13 cellular contexts compared by ENCODE assay signal in genomic region chr3:42819351-42819965, GRCh38. TPM values are rescaled to one million over a fixed set of nuclear protein-coding genes. Genes with fewer than 3 reads are reported as not detected.
DNase-seq lines count a peak whose midpoint lies in the region; ATAC-seq and TF ChIP-seq lines count a peak whose summit lies in the region.
"Had no signal": no experiment of that assay in that cellular context is flagged by ENCODE, and none has a peak within 500 bp of the region (broad histone marks: within the 10 kb centered on the region; RNA-seq: fewer than 3 reads in every experiment).

No MANE protein-coding gene starts in this region.

- no peak overlapping the region for H3K4me2 ChIP-seq in GM23338

- intact Hi-C loops in MCF 10A (cut with micrococcal nuclease) = no loop called here

- POLR2A ChIA-PET in MCF 10A (lab: Yijun Ruan, JAX) = interaction anchor here (0.6 to 7.8 kb wide), 5 partner anchors 13 to 628 kb away, joined by 3 to 104 read pairs (median 4); partner anchors contain the start of genes ACKR2, HIGD1A and SS18L2

- CTCF ChIA-PET in MCF 10A (lab: Yijun Ruan, JAX) = interaction anchor here (0.6 to 1.8 kb wide), 11 partner anchors 11 to 380 kb away, joined by 3 to 5 read pairs (median 3); no protein-coding TSS in a partner anchor

- no peak overlapping the region for H3K4me3 Mint-ChIP-seq in GM23338
- no peak overlapping the region for H3K4me3 Mint-ChIP-seq in MCF 10A (ENCODE audit: unreplicated experiment)
- H3K4me3 Mint-ChIP-seq in nephron = no peak overlapping the region
- H3K4me3 Mint-ChIP-seq: CD8-positive, alpha-beta T cell; T-helper 1 cell treated with Interleukin-12 subunit alpha and Interleukin-12 subunit beta and Interleukin-4 antibody, amounts not matched to agents 30 μg/mL and 1 μg/mL, for 36 hours had no signal

- no peaks in the 10 kb centered on the region for H3K79me2 ChIP-seq in GM23338 (replicated peaks; ENCODE audit: insufficient read depth)

- no peaks in the 10 kb centered on the region for H3K9me2 ChIP-seq in GM23338 (ENCODE audit: insufficient read depth)

- ATAC-seq in GM23338 (peak; percentile 93), omental fat pad (ENCODE audit: low FRiP score) (no peak)
- ATAC-seq: CD8-positive, alpha-beta T cell had no signal

- H3K27me3 Mint-ChIP-seq in GM23338 (ENCODE audit: insufficient read depth, low read depth, poor library complexity) (peaks cover 4% of the 10 kb centered on the region), MCF 10A (ENCODE audit: insufficient read depth, unreplicated experiment) (no peaks in the 10 kb centered on the region), nephron (ENCODE audit: low read depth) (no peaks in the 10 kb centered on the region)

- H3K9me3 Mint-ChIP-seq in GM23338 (no peaks in the 10 kb centered on the region; the same call in 2 of the 3 replicates), MCF 10A (ENCODE audit: unreplicated experiment) (no peaks in the 10 kb centered on the region), nephron (no peaks in the 10 kb centered on the region)
- H3K9me3 Mint-ChIP-seq: CD8-positive, alpha-beta T cell; T-helper 1 cell treated with Interleukin-12 subunit alpha and Interleukin-12 subunit beta and Interleukin-4 antibody, amounts not matched to agents 30 μg/mL and 1 μg/mL, for 36 hours had no signal

- BruUV-seq in MCF 10A (replicated peaks; lab: Mats Ljungman, UMichigan) = no TSS peak

- no peak; a peak in 1 of 4 replicates for TF ChIP-seq CTCF in GM23338 (conservative IDR thresholded peaks at IDR 0.05; ENCODE audit: low read depth in 2 of 2)
- TF ChIP-seq CTCF in MCF 10A (IDR thresholded peaks at IDR 0.05; ENCODE audit: unreplicated experiment) = no peak
- no peak for TF ChIP-seq CTCF in nephron (IDR thresholded peaks at IDR 0.05; ENCODE audit: unreplicated experiment in 3 of 3)
- no peak for TF ChIP-seq CTCF in omental fat pad (IDR thresholded peaks at IDR 0.05)

- H3K4me1 Mint-ChIP-seq in GM23338 = peaks cover 8% of the 10 kb centered on the region; the same call in 2 of the 3 replicates
- H3K4me1 Mint-ChIP-seq in MCF 10A (ENCODE audit: insufficient read depth, unreplicated experiment) = peaks cover 38% of the 10 kb centered on the region
- H3K4me1 Mint-ChIP-seq in nephron = no peaks in the 10 kb centered on the region

- H3K27me3 ChIP-seq in GM23338 (ENCODE audit: insufficient read depth) = no peaks in the 10 kb centered on the region
- H3K27me3 ChIP-seq: esophagus muscularis mucosa had no signal

- DNase-seq in GM23338 (ENCODE audit: low spot score) = peak; percentile 67
- DNase-seq in NCI-H510A (lab: John Stamatoyannopoulos, UW) = peak; percentile 70
- DNase-seq in MCF 10A (ENCODE audit: unreplicated experiment) = peak; percentile 58
- DNase-seq in germinal center (ENCODE audit: low spot score) = no peak
- no peak for DNase-seq in NOMO-1 (lab: John Stamatoyannopoulos, UW; ENCODE audit: unreplicated experiment in 2 of 2)
- DNase-seq in stimulated activated CD4-positive, alpha-beta T cell treated with anti-CD3 and anti-CD28 coated beads, Interleukin-1b, Interleukin-23, amount 100 ng/mL, for 48 hours = no peak
- DNase-seq in omental fat pad (ENCODE audit: low spot score) = no peak
- DNase-seq: CD8-positive, alpha-beta T cell had no signal

- no peak overlapping the region for H3K27ac Mint-ChIP-seq in GM23338
- no peak overlapping the region for H3K27ac Mint-ChIP-seq in MCF 10A (ENCODE audit: low read depth, unreplicated experiment)
- H3K27ac Mint-ChIP-seq in nephron = peak overlapping the region; percentile 27 to 46 (median 44)
- H3K27ac Mint-ChIP-seq: CD8-positive, alpha-beta T cell; T-helper 1 cell treated with Interleukin-12 subunit alpha and Interleukin-12 subunit beta and Interleukin-4 antibody, amounts not matched to agents 30 μg/mL and 1 μg/mL, for 36 hours had no signal

- no peak overlapping the region for H3K4me3 ChIP-seq in GM23338
- H3K4me3 ChIP-seq: esophagus muscularis mucosa, lung had no signal

- H2AFZ ChIP-seq in GM23338 = no peak overlapping the region; the same call in 1 of the 2 replicates

- no peaks in the 10 kb centered on the region for H3K36me3 Mint-ChIP-seq in GM23338 (ENCODE audit: low read depth)
- no peaks in the 10 kb centered on the region for H3K36me3 Mint-ChIP-seq in MCF 10A (ENCODE audit: insufficient read depth, unreplicated experiment)
- H3K36me3 Mint-ChIP-seq in nephron (ENCODE audit: low read depth) = no peaks in the 10 kb centered on the region
- H3K36me3 Mint-ChIP-seq: CD8-positive, alpha-beta T cell had no signal

- H4K20me1 ChIP-seq in GM23338 (replicated peaks; ENCODE audit: insufficient read depth) = no peaks in the 10 kb centered on the region

- H3K27ac ChIP-seq in GM23338 (ENCODE audit: low read depth) = no peak overlapping the region
- H3K27ac ChIP-seq: esophagus muscularis mucosa had no signal

- no peaks in the 10 kb centered on the region for H3K36me3 ChIP-seq in GM23338 (ENCODE audit: insufficient read depth)
- H3K36me3 ChIP-seq: esophagus muscularis mucosa had no signal

- H3F3A ChIP-seq in GM23338 (replicated peaks; ENCODE audit: low read depth) = no peaks in the 10 kb centered on the region

- H3K4me1 ChIP-seq in GM23338 (ENCODE audit: insufficient read depth) = 0 out of 2 replicates have a peak, but pooled peaks cover 5% of the 10 kb centered on the region

TF ChIP-seq in GM23338, 12 proteins besides CTCF, POLR2A, EP300 and RAD21 (continues in another document):
- TF ChIP-seq EZH2phosphoT487 (IDR thresholded peaks at IDR 0.05; ENCODE audit: unreplicated experiment) = no peak
- TF ChIP-seq, protein P1, sequence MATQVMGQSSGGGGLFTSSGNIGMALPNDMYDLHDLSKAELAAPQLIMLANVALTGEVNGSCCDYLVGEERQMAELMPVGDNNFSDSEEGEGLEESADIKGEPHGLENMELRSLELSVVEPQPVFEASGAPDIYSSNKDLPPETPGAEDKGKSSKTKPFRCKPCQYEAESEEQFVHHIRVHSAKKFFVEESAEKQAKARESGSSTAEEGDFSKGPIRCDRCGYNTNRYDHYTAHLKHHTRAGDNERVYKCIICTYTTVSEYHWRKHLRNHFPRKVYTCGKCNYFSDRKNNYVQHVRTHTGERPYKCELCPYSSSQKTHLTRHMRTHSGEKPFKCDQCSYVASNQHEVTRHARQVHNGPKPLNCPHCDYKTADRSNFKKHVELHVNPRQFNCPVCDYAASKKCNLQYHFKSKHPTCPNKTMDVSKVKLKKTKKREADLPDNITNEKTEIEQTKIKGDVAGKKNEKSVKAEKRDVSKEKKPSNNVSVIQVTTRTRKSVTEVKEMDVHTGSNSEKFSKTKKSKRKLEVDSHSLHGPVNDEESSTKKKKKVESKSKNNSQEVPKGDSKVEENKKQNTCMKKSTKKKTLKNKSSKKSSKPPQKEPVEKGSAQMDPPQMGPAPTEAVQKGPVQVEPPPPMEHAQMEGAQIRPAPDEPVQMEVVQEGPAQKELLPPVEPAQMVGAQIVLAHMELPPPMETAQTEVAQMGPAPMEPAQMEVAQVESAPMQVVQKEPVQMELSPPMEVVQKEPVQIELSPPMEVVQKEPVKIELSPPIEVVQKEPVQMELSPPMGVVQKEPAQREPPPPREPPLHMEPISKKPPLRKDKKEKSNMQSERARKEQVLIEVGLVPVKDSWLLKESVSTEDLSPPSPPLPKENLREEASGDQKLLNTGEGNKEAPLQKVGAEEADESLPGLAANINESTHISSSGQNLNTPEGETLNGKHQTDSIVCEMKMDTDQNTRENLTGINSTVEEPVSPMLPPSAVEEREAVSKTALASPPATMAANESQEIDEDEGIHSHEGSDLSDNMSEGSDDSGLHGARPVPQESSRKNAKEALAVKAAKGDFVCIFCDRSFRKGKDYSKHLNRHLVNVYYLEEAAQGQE (IDR thresholded peaks at IDR 0.05; ENCODE audit: unreplicated experiment) = no peak

RNA-seq across cellular contexts. Expression of gene ACKR2, which starts 10.2 kb away (rescaled TPM):
- total RNA-seq in GM23338 (2014; rRNA removed; shearing (Covaris generic)) = 0.35 and 0.58 TPM in 2 replicates
- not detected in 2 replicates for polyA plus RNA-seq in GM23338 (2016; fragmentation: Nextera tagmentation; extraction: Ambion mirVana)
- 0.42 and 0.61 TPM in 2 replicates for total RNA-seq in MCF 10A (2022)
- 10 to 100 TPM in 1 of 4 donors, 1 to 10 TPM in 3; 2.6 to 12.4 (median 7.5) TPM for total RNA-seq in omental fat pad

RNA-seq across cellular contexts. Expression of gene HIGD1A, which starts 15.2 kb away (rescaled TPM):
- 102 and 118 TPM in 2 replicates for total RNA-seq in GM23338 (2014; rRNA removed; shearing (Covaris generic))
- polyA plus RNA-seq in GM23338 (2016; fragmentation: Nextera tagmentation; extraction: Ambion mirVana) = 127 and 144 TPM in 2 replicates
- total RNA-seq in MCF 10A (2022) (140 and 161 TPM in 2 replicates), omental fat pad (100 to 1,000 TPM; 142 to 195 (median 179) TPM)

RNA-seq across cellular contexts. Expression of gene CCDC13, which starts 46.4 kb away (rescaled TPM):
- 0.45 TPM in 1 of 2 replicates, not detected in the other for total RNA-seq in GM23338 (2014; rRNA removed; shearing (Covaris generic))
- 0.27 and 0.42 TPM in 2 replicates for polyA plus RNA-seq in GM23338 (2016; fragmentation: Nextera tagmentation; extraction: Ambion mirVana)
- total RNA-seq in MCF 10A (2022) = 1.1 and 1.3 TPM in 2 replicates
- 1 to 10 TPM; 1.1 to 2.6 (median 1.9) TPM for total RNA-seq in omental fat pad

RNA-seq across cellular contexts. Expression of gene CYP8B1, which starts 56.2 kb away (rescaled TPM):
- total RNA-seq in GM23338 (2014; rRNA removed; shearing (Covaris generic)) = not detected in 2 replicates
- polyA plus RNA-seq in GM23338 (2016; fragmentation: Nextera tagmentation; extraction: Ambion mirVana) = not detected in 2 replicates
- total RNA-seq in MCF 10A (2022) (not detected in 2 replicates), omental fat pad (under 1 TPM in 2 of 4 donors, not detected in 2; 0.19 to 0.36 TPM)
- total RNA-seq: astrocyte; CD8-positive, alpha-beta T cell; esophagus muscularis mucosa had no signal

Comparison
In these comparisons a context has a peak if more than half of its experiments do, and no peak if none do; other contexts are left out.
1. DNase-seq: peak in GM23338 (single experiment), NCI-H510A (single experiment) and MCF 10A (single experiment); none in germinal center (single experiment), NOMO-1 (0 of 2), stimulated activated CD4-positive, alpha-beta T cell treated with anti-CD3 and anti-CD28 coated beads, Interleukin-1b, Interleukin-23, amount 100 ng/mL, for 48 hours (single experiment) and omental fat pad (single experiment).
2. H3K27ac Mint-ChIP-seq: peak in nephron (3 of 3); none in GM23338 (single experiment) and MCF 10A (single experiment).